In the genomic region with DNA sequence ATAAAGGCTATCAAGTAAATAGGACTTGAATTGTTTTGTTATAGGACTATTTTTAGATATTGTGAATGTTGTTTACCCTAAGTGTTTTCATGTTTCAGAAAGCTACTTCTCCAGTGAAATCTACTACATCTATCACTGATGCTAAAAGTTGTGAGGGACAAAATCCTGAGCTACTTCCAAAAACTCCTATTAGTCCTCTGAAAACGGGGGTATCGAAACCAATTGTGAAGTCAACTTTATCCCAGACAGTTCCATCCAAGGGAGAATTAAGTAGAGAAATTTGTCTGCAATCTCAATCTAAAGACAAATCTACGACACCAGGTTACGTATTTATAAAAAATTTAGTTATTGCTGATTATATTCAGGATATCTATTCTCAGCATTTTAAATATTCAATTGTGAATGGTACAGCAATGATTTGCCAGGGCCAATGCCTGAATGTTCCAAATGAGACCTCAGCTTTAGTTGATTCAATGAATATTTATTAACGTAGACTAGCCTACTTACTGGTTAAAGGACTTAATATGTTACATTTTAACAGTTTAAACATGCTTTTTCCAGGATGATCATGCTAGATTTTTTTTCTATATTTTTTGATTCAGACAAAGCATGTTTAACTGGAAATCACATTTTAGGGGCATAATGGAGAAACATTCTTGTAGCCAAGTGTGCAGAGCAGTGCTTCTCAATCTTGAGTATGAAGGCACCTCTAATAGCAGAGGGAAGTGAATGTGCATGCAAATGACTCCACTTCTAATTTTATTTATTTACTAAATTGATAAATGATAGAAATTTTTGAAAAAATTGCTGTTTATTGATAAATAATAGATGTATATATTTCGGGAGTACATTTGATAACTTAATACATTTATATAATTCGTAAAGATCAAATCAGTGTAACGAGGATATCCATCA, we compare ENCODE assay signal across 25 cellular contexts.
"Had no signal": no experiment of that assay in that cellular context is flagged by ENCODE, and none has a peak within 500 bp of the region (broad histone marks: within the 10 kb centered on the region; RNA-seq: fewer than 3 reads in every experiment).

No MANE protein-coding gene starts in this region.

- H3K9me3 Mint-ChIP-seq: activated CD4-positive, alpha-beta T cell treated with anti-CD3 and anti-CD28 coated beads, Interleukin-2, amount 10 ng/mL, durations not matched to agents 7 days and 5 days; activated CD8-positive, alpha-beta T cell treated with anti-CD3 and anti-CD28 coated beads for 36 hours; activated naive CD4-positive, alpha-beta T cell treated with anti-CD3 and anti-CD28 coated beads, Interleukin-2, amount 50 U/mL, for 24 hours; central memory CD8-positive, alpha-beta T cell; immature natural killer cell; nephron had no signal

- H3K4me2 ChIP-seq: hepatocyte had no signal

- H3K4me3 ChIP-seq: ascending aorta, colonic mucosa, hepatocyte, right atrium auricular region, spleen, thyroid gland had no signal

- H3K36me3 Mint-ChIP-seq: activated naive CD4-positive, alpha-beta T cell treated with anti-CD3 and anti-CD28 coated beads, Interleukin-2, amount 50 U/mL, for 24 hours; immature natural killer cell had no signal

- H3K4me1 Mint-ChIP-seq: activated naive CD4-positive, alpha-beta T cell treated with anti-CD3 and anti-CD28 coated beads, Interleukin-2, amount 50 U/mL, for 24 hours had no signal

- H3K27ac Mint-ChIP-seq: activated CD4-positive, alpha-beta T cell treated with anti-CD3 and anti-CD28 coated beads, Interleukin-2, amount 10 ng/mL, durations not matched to agents 7 days and 5 days; activated CD8-positive, alpha-beta memory T cell treated with anti-CD3 and anti-CD28 coated beads, Interleukin-2, amount 10 ng/mL, durations not matched to agents 7 days and 5 days; activated CD8-positive, alpha-beta T cell treated with anti-CD3 and anti-CD28 coated beads for 36 hours; activated naive CD4-positive, alpha-beta T cell treated with anti-CD3 and anti-CD28 coated beads, Interleukin-2, amount 50 U/mL, for 24 hours; immature natural killer cell had no signal

- H3K27ac ChIP-seq: ascending aorta, brain microvascular endothelial cell, colonic mucosa, epithelial cell of prostate, hepatocyte, right atrium auricular region, spleen, thyroid gland, WERI-Rb-1 had no signal

- H3K9ac ChIP-seq: SK-N-SH had no signal

- DNase-seq: activated CD4-positive, alpha-beta T cell treated with anti-CD3 and anti-CD28 coated beads, Interleukin-2, amount 10 ng/mL, durations not matched to agents 7 days and 5 days; activated CD4-positive, CD25-positive, alpha-beta regulatory T cell treated with anti-CD3 and anti-CD28 coated beads, Interleukin-2, amount 50 U/mL, for 72 hours; activated CD8-positive, alpha-beta memory T cell treated with anti-CD3 and anti-CD28 coated beads, Interleukin-2, amount 10 ng/mL, durations not matched to agents 7 days and 5 days; activated CD8-positive, alpha-beta T cell treated with anti-CD3 and anti-CD28 coated beads for 36 hours; activated gamma-delta T cell treated with Interleukin-2 at 50 U/mL for 16 hours; activated T-cell treated with anti-CD3 and anti-CD28 coated beads for 4 hours; brain microvascular endothelial cell; colonic mucosa; immature natural killer cell; kidney glomerular epithelial cell; left ventricle myocardium superior; mammary epithelial cell; SK-N-SH; spleen; stimulated activated CD4-positive, alpha-beta T cell treated with anti-CD3 and anti-CD28 coated beads, Interleukin-4, amount 100 ng/mL, for 1 hour; stimulated activated naive CD4-positive, alpha-beta T cell; thyroid gland; WERI-Rb-1 had no signal

- H2AFZ ChIP-seq: hepatocyte had no signal

- H3K4me1 ChIP-seq: ascending aorta, colonic mucosa, right atrium auricular region, spleen, thyroid gland had no signal

- H3K27me3 Mint-ChIP-seq: activated CD4-positive, alpha-beta T cell treated with anti-CD3 and anti-CD28 coated beads, Interleukin-2, amount 10 ng/mL, durations not matched to agents 7 days and 5 days; activated CD8-positive, alpha-beta memory T cell treated with anti-CD3 and anti-CD28 coated beads, Interleukin-2, amount 10 ng/mL, durations not matched to agents 7 days and 5 days; activated CD8-positive, alpha-beta T cell treated with anti-CD3 and anti-CD28 coated beads for 36 hours; activated naive CD4-positive, alpha-beta T cell treated with anti-CD3 and anti-CD28 coated beads, Interleukin-2, amount 50 U/mL, for 24 hours; central memory CD8-positive, alpha-beta T cell had no signal

- H3K9me2 ChIP-seq: SK-N-SH had no signal

- H3K4me3 Mint-ChIP-seq: activated CD4-positive, alpha-beta T cell treated with anti-CD3 and anti-CD28 coated beads, Interleukin-2, amount 10 ng/mL, durations not matched to agents 7 days and 5 days; activated CD8-positive, alpha-beta memory T cell treated with anti-CD3 and anti-CD28 coated beads, Interleukin-2, amount 10 ng/mL, durations not matched to agents 7 days and 5 days; activated CD8-positive, alpha-beta T cell treated with anti-CD3 and anti-CD28 coated beads for 36 hours; activated naive CD4-positive, alpha-beta T cell treated with anti-CD3 and anti-CD28 coated beads, Interleukin-2, amount 50 U/mL, for 24 hours; central memory CD8-positive, alpha-beta T cell; immature natural killer cell; nephron had no signal

- H3K9me3 ChIP-seq: ascending aorta, colonic mucosa, right atrium auricular region, SK-N-SH, spleen, thyroid gland had no signal

- H3K36me3 ChIP-seq: ascending aorta, colonic mucosa, right atrium auricular region, thyroid gland had no signal

- H3K27me3 ChIP-seq: ascending aorta, brain microvascular endothelial cell, colonic mucosa, hepatocyte, right atrium auricular region, spleen, thyroid gland had no signal

- H3K79me2 ChIP-seq: hepatocyte had no signal

- ATAC-seq: activated CD8-positive, alpha-beta memory T cell treated with anti-CD3 and anti-CD28 coated beads, Interleukin-2, amount 10 ng/mL, durations not matched to agents 7 days and 5 days; activated CD8-positive, alpha-beta T cell treated with anti-CD3 and anti-CD28 coated beads for 36 hours; left ventricle myocardium superior had no signal
